Comparison of ENCODE assay signal across 3 cellular contexts in genomic region chr1:154575147-154575927, GRCh38.
TF ChIP-seq lines count a peak whose summit lies in the region.

No MANE protein-coding gene starts in this region.

TF ChIP-seq in A549, 52 proteins besides CTCF, POLR2A, EP300 and RAD21:
- 0 out of 2 replicates have a peak, but pooled peaks have one; percentile 7 for TF ChIP-seq POLR2AphosphoS2 (conservative IDR thresholded peaks at IDR 0.05; ENCODE audit: low read length)
- no peak for TF ChIP-seq JUN (IDR thresholded peaks at IDR 0.05)

TF ChIP-seq in SK-N-SH treated with all-trans-retinoic acid at 6 μM for 48 hours, 23 proteins besides CTCF, POLR2A, EP300 and RAD21:
- TF ChIP-seq ZNF8 (CRISPR knock-in tag; IDR thresholded peaks at IDR 0.05), result no peak
- TF ChIP-seq ZFP3 (CRISPR knock-in tag; IDR thresholded peaks at IDR 0.05), result peak; percentile 91
TF ChIP-seq in SK-N-SH treated with all-trans-retinoic acid at 6 μM for 48 hours: peak in this region for 1.

TF ChIP-seq in H1, 55 proteins besides CTCF, POLR2A, EP300 and RAD21:
- TF ChIP-seq POLR2AphosphoS5 (IDR thresholded peaks at IDR 0.05; ENCODE audit: low read depth, low read length) (peak; percentile 16; the same call in 1 of the 2 replicates), TAF7 (optimal IDR thresholded peaks at IDR 0.05; ENCODE audit: borderline replicate concordance, low read depth, low read length) (no peak)
TF ChIP-seq in H1: peak in this region for 1.
